In genomic region chr7:29217112-29217511, GRCh38 we compare ENCODE assay signal across 1 cellular context.
TF ChIP-seq lines count a peak whose summit lies in the region.

No MANE protein-coding gene starts in this region.

TF ChIP-seq in WTC11, 78 proteins besides CTCF, POLR2A, EP300 and RAD21 (continued from another document):
- no peak for TF ChIP-seq ZSCAN18 (CRISPR knock-in tag; IDR thresholded peaks at IDR 0.05)
- no peak for TF ChIP-seq SMAD4 (CRISPR knock-in tag; IDR thresholded peaks at IDR 0.05)
- TF ChIP-seq FOXJ3 (CRISPR knock-in tag; IDR thresholded peaks at IDR 0.05; ENCODE audit: borderline replicate concordance) = no peak
- TF ChIP-seq PRRX2 (CRISPR knock-in tag; IDR thresholded peaks at IDR 0.05) = no peak
TF ChIP-seq in WTC11: peak in this region for 0.
